ENCODE assay signal across 8 cellular contexts in the genomic region with DNA sequence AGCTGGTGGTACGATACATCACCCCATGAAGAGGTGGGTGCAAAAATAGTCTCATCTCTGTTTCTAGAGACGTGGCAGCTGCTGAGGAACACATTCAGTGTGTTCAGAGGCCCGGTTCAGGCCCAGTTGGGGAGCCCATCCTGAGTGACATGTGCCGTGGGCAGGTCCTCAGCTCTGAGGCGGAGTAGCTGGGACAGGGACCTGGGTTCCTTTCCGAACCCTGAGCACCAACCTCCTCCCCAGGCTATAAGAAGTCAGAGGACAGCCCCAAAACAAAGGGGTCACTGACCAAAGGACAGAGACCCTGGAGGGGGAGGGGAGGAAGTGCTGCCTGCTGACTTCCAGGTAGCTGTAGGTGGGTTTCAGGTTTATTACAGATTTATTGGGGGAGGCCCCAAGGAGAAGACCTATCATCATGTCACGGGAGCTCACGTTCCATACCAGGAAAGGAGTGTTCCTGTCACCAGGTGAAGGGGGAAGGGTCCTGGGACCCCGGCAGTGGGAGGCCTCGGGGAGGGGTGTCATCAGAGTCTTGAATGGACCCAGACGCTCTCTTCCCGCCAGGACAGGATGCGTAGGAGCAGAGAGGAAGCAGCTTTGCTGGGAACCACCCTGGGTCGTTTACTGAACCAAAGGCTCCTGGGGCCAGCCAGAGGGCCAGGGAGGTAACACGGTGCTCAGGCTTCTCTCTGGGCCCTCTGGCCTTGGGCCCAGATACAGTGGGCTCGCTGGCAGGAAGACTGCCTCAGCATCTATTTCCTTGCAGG. TPM values are rescaled to one million over a fixed set of nuclear protein-coding genes. Genes with fewer than 3 reads are reported as not detected.
DNase-seq lines count a peak whose midpoint lies in the region; ATAC-seq and TF ChIP-seq lines count a peak whose summit lies in the region.

No MANE protein-coding gene starts in this region.

- H3K9me3 ChIP-seq in ovary, result no peaks in the 10 kb centered on the region

- H3K27ac Mint-ChIP-seq in central memory CD8-positive, alpha-beta T cell (ENCODE audit: low read depth), result peak overlapping the region; percentile 32

- TF ChIP-seq CTCF in ovary (IDR thresholded peaks at IDR 0.05), result no peak

- no peaks in the 10 kb centered on the region for H3K36me3 ChIP-seq in ovary

- H3K36me3 Mint-ChIP-seq in central memory CD8-positive, alpha-beta T cell (ENCODE audit: insufficient read depth), result peaks cover 4% of the 10 kb centered on the region

- no peak for TF ChIP-seq EP300 in ovary (IDR thresholded peaks at IDR 0.05)

- WGBS in ovary, 3 donors, result 23 to 25% (median 24%) methylated on average over 16 of the region's 16 CpGs

- ATAC-seq in GM18498 (IDR thresholded peaks at IDR 0.05; ENCODE audit: unreplicated experiment) (peak; percentile 9), HG03342 (IDR thresholded peaks at IDR 0.05; ENCODE audit: unreplicated experiment) (peak; percentile 3), esophagus mucosa (no peak), HG03280 (IDR thresholded peaks at IDR 0.05; ENCODE audit: unreplicated experiment) (no peak)
- ATAC-seq in central memory CD8-positive, alpha-beta T cell (replicated peaks; ENCODE audit: extremely low read depth, poor library complexity, severe bottlenecking), result peak; percentile 13

- no peaks in the 10 kb centered on the region for H3K27me3 ChIP-seq in ovary

- peaks cover 31% of the 10 kb centered on the region for H3K27me3 Mint-ChIP-seq in central memory CD8-positive, alpha-beta T cell

- H3K4me1 ChIP-seq in ovary (ENCODE audit: insufficient read depth), result peaks cover 34% of the 10 kb centered on the region

- H3K27ac ChIP-seq in ovary, result peak overlapping the region; percentile 14 to 76

- H3K9me3 Mint-ChIP-seq in central memory CD8-positive, alpha-beta T cell, result no peaks in the 10 kb centered on the region

- TF ChIP-seq POLR2A in ovary (IDR thresholded peaks at IDR 0.05), result no peak

- intact Hi-C loops in ovary (cut with DNase I), result loop anchor here (1.0 to 10.0 kb wide), 4 partner anchors 113 to 407 kb away; partner anchors contain the start of genes ZNRF1 (in 3 of the 4) and MLKL (in 1 of the 4)

- no peak overlapping the region for H3K4me3 Mint-ChIP-seq in central memory CD8-positive, alpha-beta T cell

- H3K4me3 ChIP-seq in ovary, result no peak overlapping the region

- H3K4me1 Mint-ChIP-seq in central memory CD8-positive, alpha-beta T cell, result peaks cover 18% of the 10 kb centered on the region

- no peak for DNase-seq in central memory CD8-positive, alpha-beta T cell (ENCODE audit: low spot score in 2 of 2)
- DNase-seq in ovary (peak in 4 of 5 donors; percentile 51 to 69 (median 56)), foreskin melanocyte (no peak), HCEC 1CT (no peak)

RNA-seq across cellular contexts. Expression of gene LDHD, which starts 4.9 kb away (rescaled TPM):
- total RNA-seq in ovary, result 10 to 100 TPM; 11.5 to 25.4 (median 20.7) TPM
- polyA plus RNA-seq in ovary, result 10 to 100 TPM in 1 of 2 donors, 1 to 10 TPM in 1; 2.1 to 21.7 TPM
- total RNA-seq in esophagus mucosa, result 9.2 TPM

RNA-seq across cellular contexts. Expression of gene ZFP1, which starts 36.6 kb away (rescaled TPM):
- 10 to 100 TPM in 6 of 7 donors, 1 to 10 TPM in 1; 7.9 to 22.3 (median 13.5) TPM for total RNA-seq in ovary
- polyA plus RNA-seq in ovary, result 10 to 100 TPM in 1 of 2 donors, 1 to 10 TPM in 1; 7.2 to 15.7 TPM
- 4.3 TPM for total RNA-seq in esophagus mucosa

Comparison
In these comparisons a context has a peak if more than half of its experiments do, and no peak if none do; other contexts are left out.
1. ATAC-seq: peak in GM18498 (single experiment), HG03342 (single experiment) and central memory CD8-positive, alpha-beta T cell (single experiment); none in esophagus mucosa (single experiment) and HG03280 (single experiment).
2. DNase-seq: peak in ovary (4 of 5); none in central memory CD8-positive, alpha-beta T cell (0 of 2), foreskin melanocyte (single experiment) and HCEC 1CT (single experiment).